ENCODE assay signal across 8 cellular contexts in the genomic region with DNA sequence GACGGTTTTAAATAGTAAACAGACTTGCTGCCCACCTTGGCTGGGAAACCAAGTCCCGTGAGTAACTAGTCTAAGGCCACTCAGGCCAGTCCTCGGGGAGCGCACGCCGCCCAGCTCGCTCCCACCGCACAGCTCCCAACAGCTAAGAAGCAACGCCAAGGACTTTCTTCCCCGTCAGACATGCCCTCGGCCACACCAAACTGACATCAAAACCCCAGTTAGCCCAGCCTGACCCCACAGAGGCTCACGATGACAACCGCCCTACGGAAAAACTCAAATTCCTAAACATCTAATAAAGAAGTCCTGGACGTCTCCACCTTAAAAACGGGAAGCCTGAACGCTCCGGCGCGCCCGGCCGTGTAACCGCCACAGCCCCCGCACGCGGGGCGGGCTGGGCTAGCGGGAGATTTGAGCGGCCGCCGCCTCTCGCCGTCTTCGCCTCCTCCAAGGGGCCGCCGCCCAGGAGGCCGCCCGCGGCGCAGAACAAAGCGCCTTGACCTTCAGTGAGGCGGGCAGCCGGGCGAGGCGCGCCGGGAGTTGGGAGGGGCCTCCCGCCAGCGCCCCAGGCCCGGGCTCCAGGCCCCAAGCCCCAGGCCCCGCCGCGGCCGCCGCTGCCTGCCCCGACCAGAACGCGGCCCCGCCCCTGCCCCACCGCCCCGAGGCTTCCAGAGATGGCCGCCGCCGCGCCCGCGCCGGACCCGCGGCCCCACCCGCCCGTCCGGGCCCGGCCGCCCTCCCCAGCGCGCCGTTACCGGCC. TPM values are rescaled to one million over a fixed set of nuclear protein-coding genes. Genes with fewer than 3 reads are reported as not detected.
DNase-seq lines count a peak whose midpoint lies in the region; ATAC-seq and TF ChIP-seq lines count a peak whose summit lies in the region.

No MANE protein-coding gene starts in this region.

- H3K9ac ChIP-seq in subcutaneous abdominal adipose tissue (ENCODE audit: low read length in 5 of 5) = peak overlapping the region; percentile 90 to 96 (median 94)

- no peak for TF ChIP-seq CTCF in coronary artery (IDR thresholded peaks at IDR 0.05)
- TF ChIP-seq CTCF in right lobe of liver (IDR thresholded peaks at IDR 0.05) = no peak

- H3K9me3 ChIP-seq in right lobe of liver (no peaks in the 10 kb centered on the region), subcutaneous abdominal adipose tissue (ENCODE audit: control insufficient read depth in 5 of 5, low read length in 5 of 5) (no peaks in the 10 kb centered on the region)

- H3K4me3 ChIP-seq in coronary artery = peak overlapping the region; percentile 78
- peak overlapping the region; percentile 66 to 93 (median 91) for H3K4me3 ChIP-seq in right lobe of liver
- H3K4me3 ChIP-seq in subcutaneous abdominal adipose tissue (ENCODE audit: low read depth in 1 of 5, low read length in 5 of 5) = peak overlapping the region; percentile 72 to 91 (median 83)

- no peaks in the 10 kb centered on the region for H3K36me3 ChIP-seq in right lobe of liver
- H3K36me3 ChIP-seq in subcutaneous abdominal adipose tissue (ENCODE audit: control insufficient read depth in 5 of 5, insufficient read depth in 5 of 5, low read length in 5 of 5) = no peaks in the 10 kb centered on the region

- peak; percentile 9 for ATAC-seq in GM18861 (IDR thresholded peaks at IDR 0.05; ENCODE audit: unreplicated experiment)
- peak; percentile 28 for ATAC-seq in HG03064 (IDR thresholded peaks at IDR 0.05; ENCODE audit: low read depth, unreplicated experiment)
- peak; percentile 37 to 70 (median 54) for ATAC-seq in right lobe of liver

- DNase-seq in Ammon's horn (ENCODE audit: low spot score) = peak; percentile 36
- DNase-seq in RPMI7951 (ENCODE audit: low read depth) = peak; percentile 41
- DNase-seq in coronary artery (ENCODE audit: low spot score) = peak; percentile 80
- no peak for DNase-seq in right lobe of liver
- DNase-seq in NCI-H1694 treated with DMSO at 0.1 percent for 48 hours (lab: John Stamatoyannopoulos, UW) = no peak

- TF ChIP-seq POLR2A in right lobe of liver (IDR thresholded peaks at IDR 0.05) = no peak

- H3K27me3 ChIP-seq in right lobe of liver = no peaks in the 10 kb centered on the region
- H3K27me3 ChIP-seq in subcutaneous abdominal adipose tissue (ENCODE audit: control insufficient read depth in 5 of 5, insufficient read depth in 4 of 5, low read length in 5 of 5) = no peaks in the 10 kb centered on the region

- H3K4me1 ChIP-seq in right lobe of liver (peaks cover 0 to 37% (median 17%) of the 10 kb centered on the region in 4 donors), subcutaneous abdominal adipose tissue (ENCODE audit: control insufficient read depth in 5 of 5, insufficient read depth in 5 of 5, low read length in 5 of 5) (peaks cover 10 to 57% (median 47%) of the 10 kb centered on the region in 5 donors)

- intact Hi-C loops in right lobe of liver (cut with DNase I) = no loop called here

- WGBS in right lobe of liver (ENCODE audit: insufficient coverage, low coverage, low lambda C conversion rate, missing lambda C conversion rate) = 0% methylated on average over 17 of the region's 79 CpGs

- H3K27ac ChIP-seq in coronary artery (peak overlapping the region; percentile 94 to 99), right lobe of liver (peak overlapping the region; percentile 82 to 93 (median 82)), subcutaneous abdominal adipose tissue (ENCODE audit: low read depth, low read length) (peak overlapping the region; percentile 92)

RNA-seq across cellular contexts. Expression of a gene that starts 0.5 kb away (rescaled TPM):
- total RNA-seq in RPMI7951 (2014; rRNA removed; shearing (Covaris generic)) = 81.1 and 90.2 TPM in 2 replicates
- 10 to 100 TPM; 37.6 to 76.0 (median 56.9) TPM for total RNA-seq in right lobe of liver

Comparison
In these comparisons a context has a peak if more than half of its experiments do, and no peak if none do; other contexts are left out.
1. DNase-seq: peak in Ammon's horn (single experiment), RPMI7951 (single experiment) and coronary artery (single experiment); none in right lobe of liver (0 of 3) and NCI-H1694 treated with DMSO at 0.1 percent for 48 hours (single experiment).
2. Peak in every context shown above with its lines, with median percentiles within 50 percentile points of each other: ATAC-seq, H3K27ac ChIP-seq and H3K4me3 ChIP-seq.